8 cellular contexts compared by ENCODE assay signal in genomic region chr2:160224060-160224459, GRCh38. TPM values are rescaled to one million over a fixed set of nuclear protein-coding genes. Genes with fewer than 3 reads are reported as not detected.
A peak's percentile ranks its signal among the peaks of the same experiment; 100 is the strongest.
DNase-seq lines count a peak whose midpoint lies in the region; ATAC-seq lines count a peak whose summit lies in the region.

No MANE protein-coding gene starts in this region.

- ATAC-seq in GM19372 (IDR thresholded peaks at IDR 0.05; ENCODE audit: low read depth, unreplicated experiment), result peak; percentile 79
- ATAC-seq in HG03175 (IDR thresholded peaks at IDR 0.05; ENCODE audit: unreplicated experiment), result peak; percentile 93

- DNase-seq in Caki2 (ENCODE audit: low read depth) (peak; percentile 89), inferior parietal cortex (ENCODE audit: extremely low spot score) (peak; percentile 9), NCI-H1092 treated with DMSO at 0.1 percent for 48 hours (lab: John Stamatoyannopoulos, UW) (no peak), HUDEP-2 (lab: John Stamatoyannopoulos, UW; ENCODE audit: unreplicated experiment in 76 of 76) (no peak), DMS153 treated with DMSO at 0.1 percent for 48 hours (lab: John Stamatoyannopoulos, UW; ENCODE audit: unreplicated experiment) (no peak)
- peak; percentile 32 for DNase-seq in activated CD4-positive, alpha-beta T cell treated with anti-CD3 and anti-CD28 coated beads for 48 hours

- in situ Hi-C loops in Caki2 (cut with HindIII; ENCODE audit: low pct_unique_long_range_greater_than_20kb, low sequenced_read_pairs), result no loop called here

RNA-seq across cellular contexts. Expression of gene ITGB6, which starts 24.0 kb away (rescaled TPM):
- 17.4 and 41.1 TPM in 2 replicates for total RNA-seq in Caki2 (2014; rRNA removed; shearing (Covaris generic); ENCODE audit: low replicate concordance)

Comparison
In these comparisons a context has a peak if more than half of its experiments do, and no peak if none do; other contexts are left out.
1. DNase-seq: peak in Caki2 (single experiment), activated CD4-positive, alpha-beta T cell treated with anti-CD3 and anti-CD28 coated beads for 48 hours (single experiment) and inferior parietal cortex (single experiment); none in NCI-H1092 treated with DMSO at 0.1 percent for 48 hours (single experiment), HUDEP-2 (0 of 76) and DMS153 treated with DMSO at 0.1 percent for 48 hours (single experiment).